ENCODE assay signal across 8 cellular contexts in the genomic region with DNA sequence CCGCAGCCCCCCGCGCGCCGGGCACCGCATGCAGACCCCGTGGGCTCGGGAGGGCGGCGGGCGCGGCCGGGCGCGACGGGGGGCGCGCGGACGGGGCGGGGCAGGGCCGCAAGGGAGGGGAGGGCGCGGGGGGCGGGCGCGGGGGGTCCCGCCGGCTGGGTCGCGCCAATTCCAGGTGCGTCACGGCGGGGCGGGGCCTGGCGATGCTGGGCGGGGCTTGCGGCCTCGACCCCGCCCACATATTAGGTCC. TPM values are rescaled to one million over a fixed set of nuclear protein-coding genes. Genes with fewer than 3 reads are reported as not detected.
DNase-seq lines count a peak whose midpoint lies in the region; ATAC-seq and TF ChIP-seq lines count a peak whose summit lies in the region.

No MANE protein-coding gene starts in this region.

- no peak overlapping the region for H2AFZ ChIP-seq in ACC112 (ENCODE audit: low read length, unreplicated experiment)

- no peak for ATAC-seq in GM19351 (IDR thresholded peaks at IDR 0.05; ENCODE audit: unreplicated experiment)

- H3K4me3 ChIP-seq in ACC112 (ENCODE audit: low read depth, low read length) (peak overlapping the region; percentile 91), fibroblast of villous mesenchyme (ENCODE audit: low read depth, low read length) (peak overlapping the region; percentile 83)

- CTCF ChIA-PET in HEK293T (lab: Yijun Ruan, JAX) = no interaction called here

- POLR2A ChIA-PET in HEK293T (lab: Yijun Ruan, JAX) = interaction anchor here (0.6 to 6.1 kb wide), 13 partner anchors 10 to 178 kb away, joined by 3 to 78 read pairs (median 4); a partner anchor contains a TSS

- peaks cover 8% of the 10 kb centered on the region for H3K4me1 ChIP-seq in ACC112 (ENCODE audit: control insufficient read depth, insufficient read depth, low read length, unreplicated experiment)

- H3K36me3 ChIP-seq in ACC112 (ENCODE audit: insufficient read depth, low read length) = peaks cover 17% of the 10 kb centered on the region

- peak overlapping the region; percentile 85 for H3K27ac ChIP-seq in ACC112 (ENCODE audit: low read depth, low read length)

- H3K79me2 ChIP-seq in ACC112 (ENCODE audit: control insufficient read depth, insufficient read depth, low read length, unreplicated experiment) = peaks cover 15% of the 10 kb centered on the region

- DNase-seq in HEK293T (ENCODE audit: extremely low spot score) (peak; percentile 84), fibroblast of villous mesenchyme (ENCODE audit: low read depth) (peak; percentile 86), NCI-H128 (lab: John Stamatoyannopoulos, UW; ENCODE audit: unreplicated experiment) (no peak), kidney tubule cell (ENCODE audit: low spot score) (no peak)
- DNase-seq in activated CD8-positive, alpha-beta memory T cell treated with anti-CD3 and anti-CD28 coated beads, Interleukin-2, amount 50 U/mL, for 24 hours (ENCODE audit: extremely low read depth) = peak; percentile 70
- peak in 2 of 3 donors; percentile 78 to 80 for DNase-seq in stimulated activated CD4-positive, alpha-beta T cell treated with anti-CD3 and anti-CD28 coated beads, Interleukin-12 subunit alpha, Interleukin-12 subunit beta, amount 100 ng/mL, for 48 hours (ENCODE audit: low read depth in 2 of 3, low spot score in 1 of 3)

- TF ChIP-seq CTCF in fibroblast of villous mesenchyme (IDR thresholded peaks at IDR 0.05; ENCODE audit: insufficient read depth, low read depth, low read length) = no peak

- H3K27me3 ChIP-seq in ACC112 (ENCODE audit: insufficient read depth, low read length) = no peaks in the 10 kb centered on the region

TF ChIP-seq in HEK293T, 16 proteins besides CTCF, POLR2A, EP300 and RAD21:
- TF ChIP-seq ARNT (IDR thresholded peaks at IDR 0.05) (no peak), ZNF384 (IDR thresholded peaks at IDR 0.05) (no peak), BHLHE40 (IDR thresholded peaks at IDR 0.05; ENCODE audit: borderline replicate concordance) (no peak), SUZ12 (IDR thresholded peaks at IDR 0.05) (no peak), FOXM1 (IDR thresholded peaks at IDR 0.05; ENCODE audit: borderline replicate concordance) (peak; percentile 33; the same call in 1 of the 2 replicates), L3MBTL2 (conservative IDR thresholded peaks at IDR 0.05) (no peak)

RNA-seq across cellular contexts. Expression of a gene that starts 0.2 kb away (rescaled TPM):
- 13.2 and 21.2 TPM in 2 replicates for total RNA-seq in fibroblast of villous mesenchyme

RNA-seq across cellular contexts. Expression of a gene that starts 15.5 kb away (rescaled TPM):
- total RNA-seq in fibroblast of villous mesenchyme = 33.2 and 40.9 TPM in 2 replicates

RNA-seq across cellular contexts. Expression of a gene that starts 32.4 kb away (rescaled TPM):
- 13.4 and 18.0 TPM in 2 replicates for total RNA-seq in fibroblast of villous mesenchyme

Comparison
In these comparisons a context has a peak if more than half of its experiments do, and no peak if none do; other contexts are left out.
1. DNase-seq: peak in HEK293T (single experiment), activated CD8-positive, alpha-beta memory T cell treated with anti-CD3 and anti-CD28 coated beads, Interleukin-2, amount 50 U/mL, for 24 hours (single experiment), fibroblast of villous mesenchyme (single experiment) and stimulated activated CD4-positive, alpha-beta T cell treated with anti-CD3 and anti-CD28 coated beads, Interleukin-12 subunit alpha, Interleukin-12 subunit beta, amount 100 ng/mL, for 48 hours (2 of 3); none in NCI-H128 (single experiment) and kidney tubule cell (single experiment).